Comparison of ENCODE assay signal across 23 cellular contexts in genomic region chr7:97851725-97852124, GRCh38. TPM values are rescaled to one million over a fixed set of nuclear protein-coding genes. Genes with fewer than 3 reads are reported as not detected.
DNase-seq lines count a peak whose midpoint lies in the region; ATAC-seq, FAIRE-seq and TF ChIP-seq lines count a peak whose summit lies in the region.
"Had no signal": no experiment of that assay in that cellular context is flagged by ENCODE, and none has a peak within 500 bp of the region (broad histone marks: within the 10 kb centered on the region; RNA-seq: fewer than 3 reads in every experiment).

No MANE protein-coding gene starts in this region.

- H3K36me3 ChIP-seq in GM23248 (ENCODE audit: low read depth) (peaks cover 46% of the 10 kb centered on the region), stomach smooth muscle (ENCODE audit: control insufficient read depth in 2 of 2, insufficient read depth in 2 of 2, low read length in 2 of 2) (peaks cover 16 to 19% of the 10 kb centered on the region in 2 donors)
- H3K36me3 ChIP-seq: breast epithelium, uterus had no signal

- H3K4me3 ChIP-seq in GM23248 = no peak overlapping the region
- H3K4me3 ChIP-seq in epithelial cell of esophagus (ENCODE audit: low read length) = no peak overlapping the region
- H3K4me3 ChIP-seq in stomach smooth muscle (ENCODE audit: low read length in 2 of 2) = no peak overlapping the region
- H3K4me3 ChIP-seq: breast epithelium, esophagus muscularis mucosa, HAP-1, uterus had no signal

- FAIRE-seq in GM19239 (lab: Jason Lieb, UNC) = no peak

- H2AFZ ChIP-seq in GM23248 = no peak overlapping the region

- H3K9me2 ChIP-seq in GM23248 (ENCODE audit: insufficient read depth) = no peaks in the 10 kb centered on the region

- H3K9me3 ChIP-seq in GM23248 (ENCODE audit: low read depth) (no peaks in the 10 kb centered on the region), stomach smooth muscle (ENCODE audit: control insufficient read depth in 2 of 2, low read length in 2 of 2) (no peaks in the 10 kb centered on the region)
- H3K9me3 ChIP-seq: breast epithelium, esophagus muscularis mucosa, HAP-1, neutrophil, uterus had no signal

- no peaks in the 10 kb centered on the region for H4K20me1 ChIP-seq in GM23248 (ENCODE audit: insufficient read depth)

- in situ Hi-C loops in GM23248 (cut with MboI) = no loop called here

- no peaks in the 10 kb centered on the region for H3K27me3 Mint-ChIP-seq in T-cell
- H3K27me3 Mint-ChIP-seq: activated B cell treated with CpG ODN at 0.5 μM for 24 hours; activated naive CD8-positive, alpha-beta T cell treated with anti-CD3 and anti-CD28 coated beads, Interleukin-2, amount 10 ng/mL, durations not matched to agents 7 days and 5 days; B cell had no signal

- POLR2A ChIA-PET in T-cell (lab: Charles Lee) = no interaction called here

- DNase-seq in GM23248 = peak; percentile 88
- DNase-seq in epithelial cell of esophagus (ENCODE audit: low read depth) = peak; percentile 57
- peak; percentile 29 for DNase-seq in left ventricle myocardium superior
- no peak for DNase-seq in NCI-H1092 treated with DMSO at 0.1 percent for 48 hours (lab: John Stamatoyannopoulos, UW)
- DNase-seq in GM19239 (ENCODE audit: insufficient read length, low spot score) = no peak
- DNase-seq in HCEC 1CT = no peak
- DNase-seq in T-cell = no peak
- DNase-seq: activated B cell treated with CpG ODN at 0.5 μM for 24 hours; activated naive CD8-positive, alpha-beta T cell treated with anti-CD3 and anti-CD28 coated beads, Interleukin-2, amount 10 ng/mL, durations not matched to agents 7 days and 5 days; left colon; midbrain; NCI-H1105 treated with DMSO at 0.1 percent for 48 hours; NCI-H526 treated with DMSO at 0.1 percent for 48 hours; SHP77; stimulated activated CD4-positive, alpha-beta T cell treated with anti-CD3 and anti-CD28 coated beads, Interleukin-2, amount 100 ng/mL, for 48 hours; T-helper 2 cell; uterus had no signal

- H3K27me3 ChIP-seq in GM23248 (replicated peaks; ENCODE audit: insufficient read depth) (no peaks in the 10 kb centered on the region), stomach smooth muscle (ENCODE audit: control insufficient read depth in 1 of 2, insufficient read depth in 2 of 2, low read length in 2 of 2) (no peaks in the 10 kb centered on the region)
- H3K27me3 ChIP-seq: breast epithelium, esophagus muscularis mucosa, neutrophil, uterus had no signal

- H3K9me3 Mint-ChIP-seq in T-cell = no peaks in the 10 kb centered on the region
- H3K9me3 Mint-ChIP-seq: activated B cell treated with CpG ODN at 0.5 μM for 24 hours; activated naive CD8-positive, alpha-beta T cell treated with anti-CD3 and anti-CD28 coated beads, Interleukin-2, amount 10 ng/mL, durations not matched to agents 7 days and 5 days had no signal

- H3K4me1 Mint-ChIP-seq in T-cell = no peaks in the 10 kb centered on the region
- H3K4me1 Mint-ChIP-seq: activated B cell treated with CpG ODN at 0.5 μM for 24 hours; activated naive CD8-positive, alpha-beta T cell treated with anti-CD3 and anti-CD28 coated beads, Interleukin-2, amount 10 ng/mL, durations not matched to agents 7 days and 5 days; B cell had no signal

- no peak overlapping the region for H3K27ac Mint-ChIP-seq in T-cell
- H3K27ac Mint-ChIP-seq: activated B cell treated with CpG ODN at 0.5 μM for 24 hours; activated naive CD8-positive, alpha-beta T cell treated with anti-CD3 and anti-CD28 coated beads, Interleukin-2, amount 10 ng/mL, durations not matched to agents 7 days and 5 days; B cell had no signal

- H3K4me2 ChIP-seq in GM23248 (ENCODE audit: unreplicated experiment) = no peak overlapping the region

- intact Hi-C loops in left ventricle myocardium superior (cut with micrococcal nuclease) = no loop called here

- peaks cover 3% of the 10 kb centered on the region for H3K4me1 ChIP-seq in GM23248 (ENCODE audit: insufficient read depth)
- no peaks in the 10 kb centered on the region for H3K4me1 ChIP-seq in stomach smooth muscle (ENCODE audit: control insufficient read depth, insufficient read depth, low read length)
- H3K4me1 ChIP-seq: breast epithelium, esophagus muscularis mucosa, HAP-1, uterus had no signal

- ATAC-seq in left ventricle myocardium superior = peak; percentile 94
- no peak for ATAC-seq in T-cell (replicated peaks in 1 of 4)
- ATAC-seq: left colon had no signal

- peaks cover 49% of the 10 kb centered on the region for H3K36me3 Mint-ChIP-seq in T-cell

- TF ChIP-seq CTCF in epithelial cell of esophagus (IDR thresholded peaks at IDR 0.05; ENCODE audit: insufficient read depth, low read depth, low read length, missing control alignments) = no peak

- H3F3A ChIP-seq in GM23248 (ENCODE audit: insufficient read depth) = peaks cover 13% of the 10 kb centered on the region

- H3K27ac ChIP-seq in GM23248 (peak overlapping the region; percentile 57), stomach smooth muscle (ENCODE audit: low read length) (peak overlapping the region; percentile 53)
- H3K27ac ChIP-seq: breast epithelium, neutrophil, uterus had no signal

- CTCF ChIA-PET in T-cell (lab: Charles Lee) = no interaction called here

- WGBS in GM23248 (ENCODE audit: low coverage in 1 of 2, low lambda C conversion rate in 2 of 2, missing lambda C conversion rate in 2 of 2), 2 experiments = 8 to 16% methylated on average over 2 of the region's 2 CpGs

- H3K9ac ChIP-seq in GM23248 = no peak overlapping the region
- H3K9ac ChIP-seq in stomach smooth muscle (ENCODE audit: low read length in 2 of 2) = no peak overlapping the region

- no peak overlapping the region for H3K4me3 Mint-ChIP-seq in T-cell
- H3K4me3 Mint-ChIP-seq: activated B cell treated with CpG ODN at 0.5 μM for 24 hours; activated naive CD8-positive, alpha-beta T cell treated with anti-CD3 and anti-CD28 coated beads, Interleukin-2, amount 10 ng/mL, durations not matched to agents 7 days and 5 days; B cell had no signal

- H3K79me2 ChIP-seq in GM23248 (ENCODE audit: insufficient read depth) = no peaks in the 10 kb centered on the region

RNA-seq across cellular contexts. Expression of gene ASNS, which starts 20.5 kb away (rescaled TPM):
- 103 and 107 TPM in 2 replicates for total RNA-seq in GM23248 (2014; rRNA removed; shearing (Covaris generic))
- 163 and 174 TPM in 2 replicates for polyA plus RNA-seq in GM23248 (2016; fragmentation: Nextera tagmentation; extraction: Ambion mirVana)
- total RNA-seq in left ventricle myocardium superior = 7.5 TPM
- 10 to 100 TPM; 15.4 to 46.0 (median 27.7) TPM for total RNA-seq in T-cell

Comparison
In these comparisons a context has a peak if more than half of its experiments do, and no peak if none do; other contexts are left out.
1. DNase-seq: peak in GM23248 (single experiment), epithelial cell of esophagus (single experiment) and left ventricle myocardium superior (single experiment); none in NCI-H1092 treated with DMSO at 0.1 percent for 48 hours (single experiment), GM19239 (single experiment), HCEC 1CT (single experiment) and T-cell (0 of 34).